22 cellular contexts compared by ENCODE assay signal in the genomic region with DNA sequence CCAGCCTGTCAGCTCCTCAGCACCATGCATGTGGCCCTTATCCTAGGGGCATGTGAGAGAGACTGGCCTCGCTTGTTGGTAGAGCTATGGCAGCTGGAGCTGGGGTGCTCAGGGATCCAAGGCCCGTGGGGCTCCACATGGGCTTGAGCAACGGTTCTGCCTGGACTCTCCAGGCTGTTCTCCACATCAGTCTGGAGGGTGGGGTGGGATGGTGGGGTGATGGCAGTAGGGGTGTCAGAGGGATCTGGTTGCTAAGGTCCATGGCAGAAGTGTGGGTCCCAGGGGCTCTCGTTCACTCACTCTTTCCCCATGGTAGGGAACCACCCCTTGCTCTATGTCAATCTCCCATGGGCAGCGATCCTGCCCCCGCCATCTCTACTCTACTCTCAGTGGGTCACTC.
"Had no signal": no experiment of that assay in that cellular context is flagged by ENCODE, and none has a peak within 500 bp of the region (broad histone marks: within the 10 kb centered on the region; RNA-seq: fewer than 3 reads in every experiment).

No MANE protein-coding gene starts in this region.

- H3K4me1 Mint-ChIP-seq: naive thymus-derived CD4-positive, alpha-beta T cell; stimulated activated memory B cell treated with anti-CD40 and anti-IgM and Interleukin-4, amounts not matched to agents 10 μg/mL and 1 μg/mL and 100 μg/mL, for 72 hours; stimulated activated naive CD8-positive, alpha-beta T cell treated with anti-CD3 and anti-CD28 coated beads, Interleukin-15, amount 100 ng/mL, for 72 hours had no signal

- H3K4me3 Mint-ChIP-seq: naive thymus-derived CD4-positive, alpha-beta T cell; natural killer cell treated with Interleukin-12 subunit alpha and Interleukin-12 subunit beta and Interleukin-15 and Interleukin-18, amount 100 ng/mL, for 72 hours; stimulated activated memory B cell treated with anti-CD40 and anti-IgM and Interleukin-4, amounts not matched to agents 10 μg/mL and 1 μg/mL and 100 μg/mL, for 72 hours; stimulated activated naive CD8-positive, alpha-beta T cell treated with anti-CD3 and anti-CD28 coated beads, Interleukin-15, amount 100 ng/mL, for 72 hours; type B pancreatic cell had no signal

- DNase-seq: hippocampal formation; left colon; midbrain; naive thymus-derived CD4-positive, alpha-beta T cell; right lobe of liver; stimulated activated CD4-positive, alpha-beta T cell treated with anti-CD3 and anti-CD28 coated beads, Interleukin-1b, Interleukin-23, amount 100 ng/mL, for 48 hours; stimulated activated CD4-positive, alpha-beta T cell treated with anti-CD3 and anti-CD28 coated beads, Interleukin-2, amount 100 ng/mL, for 48 hours; stimulated activated CD4-positive, alpha-beta T cell treated with anti-CD3 and anti-CD28 coated beads, Interleukin-4, amount 100 ng/mL, for 4 hours; stimulated activated CD8-positive, alpha-beta memory T cell treated with anti-CD3 and anti-CD28 coated beads, Interleukin-4, amount 100 ng/mL, for 48 hours; stimulated activated naive CD4-positive, alpha-beta T cell treated with Interleukin-2 at 50 U/mL for 16 hours; stimulated activated naive CD8-positive, alpha-beta T cell treated with anti-CD3 and anti-CD28 coated beads, Interleukin-15, amount 100 ng/mL, for 72 hours; substantia nigra had no signal

- H3K4me2 ChIP-seq: smooth muscle cell had no signal

- H3K36me3 ChIP-seq: left lung, pancreas, prostate gland, right lobe of liver, tibial nerve had no signal

- H3K4me1 ChIP-seq: left lung, pancreas, prostate gland, right lobe of liver, tibial nerve had no signal

- H3K27ac Mint-ChIP-seq: naive thymus-derived CD4-positive, alpha-beta T cell; natural killer cell treated with Interleukin-12 subunit alpha and Interleukin-12 subunit beta and Interleukin-15 and Interleukin-18, amount 100 ng/mL, for 72 hours; stimulated activated memory B cell treated with anti-CD40 and anti-IgM and Interleukin-4, amounts not matched to agents 10 μg/mL and 1 μg/mL and 100 μg/mL, for 72 hours; stimulated activated naive CD8-positive, alpha-beta T cell treated with anti-CD3 and anti-CD28 coated beads, Interleukin-15, amount 100 ng/mL, for 72 hours; type B pancreatic cell had no signal

- H3K9me3 ChIP-seq: left lung, pancreas, prostate gland, right lobe of liver, tibial nerve had no signal

- H3K4me3 ChIP-seq: left lung, lung, mucosa of descending colon, pancreas, prostate gland, right lobe of liver, smooth muscle cell, tibial nerve had no signal

- H3K27me3 ChIP-seq: left lung, pancreas, right lobe of liver, tibial nerve had no signal

- H3K27me3 Mint-ChIP-seq: naive thymus-derived CD4-positive, alpha-beta T cell; natural killer cell treated with Interleukin-12 subunit alpha and Interleukin-12 subunit beta and Interleukin-15 and Interleukin-18, amount 100 ng/mL, for 72 hours; stimulated activated memory B cell treated with anti-CD40 and anti-IgM and Interleukin-4, amounts not matched to agents 10 μg/mL and 1 μg/mL and 100 μg/mL, for 72 hours; stimulated activated naive CD8-positive, alpha-beta T cell treated with anti-CD3 and anti-CD28 coated beads, Interleukin-15, amount 100 ng/mL, for 72 hours; type B pancreatic cell had no signal

- H3K36me3 Mint-ChIP-seq: naive thymus-derived CD4-positive, alpha-beta T cell; natural killer cell treated with Interleukin-12 subunit alpha and Interleukin-12 subunit beta and Interleukin-15 and Interleukin-18, amount 100 ng/mL, for 72 hours; stimulated activated memory B cell treated with anti-CD40 and anti-IgM and Interleukin-4, amounts not matched to agents 10 μg/mL and 1 μg/mL and 100 μg/mL, for 72 hours; type B pancreatic cell had no signal

- H3K9me3 Mint-ChIP-seq: stimulated activated memory B cell treated with anti-CD40 and anti-IgM and Interleukin-4, amounts not matched to agents 10 μg/mL and 1 μg/mL and 100 μg/mL, for 72 hours had no signal

- ATAC-seq: left colon; left lung; mucosa of descending colon; naive thymus-derived CD4-positive, alpha-beta T cell; natural killer cell treated with Interleukin-12 subunit alpha and Interleukin-12 subunit beta and Interleukin-15 and Interleukin-18, amount 100 ng/mL, for 72 hours; pancreas; stimulated activated memory B cell treated with anti-CD40 and anti-IgM and Interleukin-4, amounts not matched to agents 10 μg/mL and 1 μg/mL and 100 μg/mL, for 72 hours; stimulated activated naive CD8-positive, alpha-beta T cell treated with anti-CD3 and anti-CD28 coated beads, Interleukin-15, amount 100 ng/mL, for 72 hours had no signal

- H3K27ac ChIP-seq: left lung, pancreas, prostate gland, right lobe of liver, tibial nerve had no signal
